Comparison of ENCODE assay signal across 14 cellular contexts in genomic region chr16:2609827-2610470, GRCh38.
A peak's percentile ranks its signal among the peaks of the same experiment; 100 is the strongest.
DNase-seq lines count a peak whose midpoint lies in the region; ATAC-seq and TF ChIP-seq lines count a peak whose summit lies in the region.
"Had no signal": no experiment of that assay in that cellular context is flagged by ENCODE, and none has a peak within 500 bp of the region (broad histone marks: within the 10 kb centered on the region; RNA-seq: fewer than 3 reads in every experiment).

No MANE protein-coding gene starts in this region.

- H3K4me1 Mint-ChIP-seq in activated CD8-positive, alpha-beta T cell treated with anti-CD3 and anti-CD28 coated beads, Interleukin-2, amount 10 ng/mL, durations not matched to agents 7 days and 5 days (ENCODE audit: low read depth), result peaks cover 19% of the 10 kb centered on the region
- peaks cover 12% of the 10 kb centered on the region for H3K4me1 Mint-ChIP-seq in activated CD8-positive, alpha-beta T cell treated with anti-CD3 and anti-CD28 coated beads for 36 hours (ENCODE audit: low read depth)
- peaks cover 7% of the 10 kb centered on the region for H3K4me1 Mint-ChIP-seq in memory B cell
- peaks cover 22% of the 10 kb centered on the region for H3K4me1 Mint-ChIP-seq in stimulated activated memory B cell treated with anti-CD40 and anti-IgM and Interleukin-4, amounts not matched to agents 10 μg/mL and 1 μg/mL and 100 μg/mL, for 72 hours

- no peaks in the 10 kb centered on the region for H3K9me3 ChIP-seq in adipocyte (ENCODE audit: control insufficient read depth, low read length)

- peaks cover 9% of the 10 kb centered on the region for H3K4me1 ChIP-seq in adipocyte (ENCODE audit: control insufficient read depth, insufficient read depth, low read length)

- POLR2A ChIA-PET in activated CD8-positive, alpha-beta T cell treated with anti-CD3 and anti-CD28 coated beads, Interleukin-2, amount 10 ng/mL, durations not matched to agents 7 days and 5 days (lab: Charles Lee), result no interaction called here
- POLR2A ChIA-PET in activated CD8-positive, alpha-beta T cell treated with anti-CD3 and anti-CD28 coated beads for 36 hours (lab: Charles Lee), result no interaction called here

- no peaks in the 10 kb centered on the region for H3K9me3 Mint-ChIP-seq in activated CD8-positive, alpha-beta T cell treated with anti-CD3 and anti-CD28 coated beads, Interleukin-2, amount 10 ng/mL, durations not matched to agents 7 days and 5 days (ENCODE audit: insufficient read depth)
- no peaks in the 10 kb centered on the region for H3K9me3 Mint-ChIP-seq in activated CD8-positive, alpha-beta T cell treated with anti-CD3 and anti-CD28 coated beads for 36 hours
- H3K9me3 Mint-ChIP-seq in memory B cell, result no peaks in the 10 kb centered on the region
- no peaks in the 10 kb centered on the region for H3K9me3 Mint-ChIP-seq in stimulated activated memory B cell treated with anti-CD40 and anti-IgM and Interleukin-4, amounts not matched to agents 10 μg/mL and 1 μg/mL and 100 μg/mL, for 72 hours
- H3K9me3 Mint-ChIP-seq: CD4-positive, alpha-beta memory T cell had no signal

- no peak overlapping the region for H3K4me3 Mint-ChIP-seq in activated CD8-positive, alpha-beta T cell treated with anti-CD3 and anti-CD28 coated beads, Interleukin-2, amount 10 ng/mL, durations not matched to agents 7 days and 5 days
- no peak overlapping the region for H3K4me3 Mint-ChIP-seq in activated CD8-positive, alpha-beta T cell treated with anti-CD3 and anti-CD28 coated beads for 36 hours
- H3K4me3 Mint-ChIP-seq in memory B cell, result no peak overlapping the region
- no peak overlapping the region for H3K4me3 Mint-ChIP-seq in stimulated activated memory B cell treated with anti-CD40 and anti-IgM and Interleukin-4, amounts not matched to agents 10 μg/mL and 1 μg/mL and 100 μg/mL, for 72 hours
- H3K4me3 Mint-ChIP-seq: CD4-positive, alpha-beta memory T cell had no signal

- peak overlapping the region; percentile 15 for H3K9ac ChIP-seq in adipocyte (ENCODE audit: low read length)

- ATAC-seq in activated CD8-positive, alpha-beta T cell treated with anti-CD3 and anti-CD28 coated beads, Interleukin-2, amount 10 ng/mL, durations not matched to agents 7 days and 5 days, result no peak
- ATAC-seq in activated CD8-positive, alpha-beta T cell treated with anti-CD3 and anti-CD28 coated beads for 36 hours, result no peak
- ATAC-seq in memory B cell (ENCODE audit: low read depth), result no peak
- ATAC-seq in stimulated activated memory B cell treated with anti-CD40 and anti-IgM and Interleukin-4, amounts not matched to agents 10 μg/mL and 1 μg/mL and 100 μg/mL, for 72 hours, result no peak

- no peaks in the 10 kb centered on the region for H3K27me3 ChIP-seq in adipocyte (replicated peaks; ENCODE audit: control insufficient read depth, insufficient read depth, low read length)

- H3K36me3 Mint-ChIP-seq in activated CD8-positive, alpha-beta T cell treated with anti-CD3 and anti-CD28 coated beads, Interleukin-2, amount 10 ng/mL, durations not matched to agents 7 days and 5 days (ENCODE audit: low read depth), result peaks cover 20% of the 10 kb centered on the region
- peaks cover 28% of the 10 kb centered on the region for H3K36me3 Mint-ChIP-seq in activated CD8-positive, alpha-beta T cell treated with anti-CD3 and anti-CD28 coated beads for 36 hours (ENCODE audit: low read depth)
- H3K36me3 Mint-ChIP-seq in memory B cell, result peaks cover 8% of the 10 kb centered on the region
- peaks cover 20% of the 10 kb centered on the region for H3K36me3 Mint-ChIP-seq in stimulated activated memory B cell treated with anti-CD40 and anti-IgM and Interleukin-4, amounts not matched to agents 10 μg/mL and 1 μg/mL and 100 μg/mL, for 72 hours

- no peak overlapping the region for H3K4me3 ChIP-seq in adipocyte (ENCODE audit: low read length)

- peaks cover 16% of the 10 kb centered on the region for H3K36me3 ChIP-seq in adipocyte (ENCODE audit: control insufficient read depth, insufficient read depth, low read length, severe bottlenecking)

- intact Hi-C loops in activated CD8-positive, alpha-beta T cell treated with anti-CD3 and anti-CD28 coated beads for 36 hours (cut with micrococcal nuclease), result no loop called here

- H3K27me3 Mint-ChIP-seq in activated CD8-positive, alpha-beta T cell treated with anti-CD3 and anti-CD28 coated beads, Interleukin-2, amount 10 ng/mL, durations not matched to agents 7 days and 5 days (ENCODE audit: low read depth), result no peaks in the 10 kb centered on the region
- H3K27me3 Mint-ChIP-seq in activated CD8-positive, alpha-beta T cell treated with anti-CD3 and anti-CD28 coated beads for 36 hours, result no peaks in the 10 kb centered on the region
- H3K27me3 Mint-ChIP-seq in memory B cell, result no peaks in the 10 kb centered on the region
- no peaks in the 10 kb centered on the region for H3K27me3 Mint-ChIP-seq in stimulated activated memory B cell treated with anti-CD40 and anti-IgM and Interleukin-4, amounts not matched to agents 10 μg/mL and 1 μg/mL and 100 μg/mL, for 72 hours
- H3K27me3 Mint-ChIP-seq: CD4-positive, alpha-beta memory T cell had no signal

- CTCF ChIA-PET in activated CD8-positive, alpha-beta T cell treated with anti-CD3 and anti-CD28 coated beads, Interleukin-2, amount 10 ng/mL, durations not matched to agents 7 days and 5 days (lab: Charles Lee), result no interaction called here
- CTCF ChIA-PET in activated CD8-positive, alpha-beta T cell treated with anti-CD3 and anti-CD28 coated beads for 36 hours (lab: Charles Lee), result no interaction called here

- TF ChIP-seq CTCF in activated CD8-positive, alpha-beta T cell treated with anti-CD3 and anti-CD28 coated beads for 36 hours (IDR thresholded peaks at IDR 0.05), result no peak

- H3K27ac Mint-ChIP-seq in activated CD8-positive, alpha-beta T cell treated with anti-CD3 and anti-CD28 coated beads, Interleukin-2, amount 10 ng/mL, durations not matched to agents 7 days and 5 days, result peak overlapping the region; percentile 18
- H3K27ac Mint-ChIP-seq in activated CD8-positive, alpha-beta T cell treated with anti-CD3 and anti-CD28 coated beads for 36 hours, result no peak overlapping the region
- peak overlapping the region; percentile 20 for H3K27ac Mint-ChIP-seq in memory B cell
- H3K27ac Mint-ChIP-seq in stimulated activated memory B cell treated with anti-CD40 and anti-IgM and Interleukin-4, amounts not matched to agents 10 μg/mL and 1 μg/mL and 100 μg/mL, for 72 hours, result peak overlapping the region; percentile 35
- H3K27ac Mint-ChIP-seq: CD4-positive, alpha-beta memory T cell had no signal

- no peak for DNase-seq in activated CD8-positive, alpha-beta T cell treated with anti-CD3 and anti-CD28 coated beads, Interleukin-2, amount 10 ng/mL, durations not matched to agents 7 days and 5 days
- DNase-seq in activated CD8-positive, alpha-beta T cell treated with anti-CD3 and anti-CD28 coated beads for 36 hours, result no peak
- DNase-seq in adipocyte (ENCODE audit: low read depth) (no peak), memory B cell (ENCODE audit: low spot score in 2 of 2) (no peak), T-helper 9 cell (no peak), SKM-1 treated with dmso at 0.1 percent for 144 hours (lab: John Stamatoyannopoulos, UW; ENCODE audit: unreplicated experiment) (no peak)
- DNase-seq in activated naive CD4-positive, alpha-beta T cell treated with anti-CD3 and anti-CD28 coated beads, Interleukin-2, amount 50 U/mL, for 16 hours, result no peak
- DNase-seq: 8988T; Calu3; CD4-positive, alpha-beta memory T cell; HCEC 1CT; NCI-H187; NCI-H69 had no signal
